Comparison of ENCODE assay signal across 9 cellular contexts in genomic region chr1:232978091-232978634, GRCh38. TPM values are rescaled to one million over a fixed set of nuclear protein-coding genes. Genes with fewer than 3 reads are reported as not detected.
DNase-seq lines count a peak whose midpoint lies in the region; ATAC-seq, FAIRE-seq and TF ChIP-seq lines count a peak whose summit lies in the region.
"Had no signal": no experiment of that assay in that cellular context is flagged by ENCODE, and none has a peak within 500 bp of the region (broad histone marks: within the 10 kb centered on the region; RNA-seq: fewer than 3 reads in every experiment).

No MANE protein-coding gene starts in this region.

- no peak for TF ChIP-seq POLR2A in GM12891 (IDR thresholded peaks at IDR 0.05; ENCODE audit: low read depth, low read length)
- no peak for TF ChIP-seq POLR2A in HepG2 (IDR thresholded peaks at IDR 0.05; ENCODE audit: insufficient read depth in 1 of 2, low read depth in 2 of 2, low read length in 2 of 2)

- H3K9me2 ChIP-seq in hepatocyte (replicated peaks; ENCODE audit: insufficient read depth), result no peaks in the 10 kb centered on the region

- H3K27ac ChIP-seq in A673 (ENCODE audit: low read depth, low read length, poor library complexity, severe bottlenecking) (no peak overlapping the region), fibroblast of lung (ENCODE audit: insufficient read depth, low read length) (no peak overlapping the region), HepG2 (ENCODE audit: extremely low read length, insufficient read depth, low read length) (no peak overlapping the region), hepatocyte (no peak overlapping the region)
- H3K27ac ChIP-seq: thoracic aorta had no signal

- peak; percentile 15 for DNase-seq in A673 (ENCODE audit: low spot score)
- no peak for DNase-seq in GM12891 (ENCODE audit: insufficient read length, low spot score)
- DNase-seq in fibroblast of lung (ENCODE audit: low read depth in 2 of 2), result peak; percentile 19 to 71
- DNase-seq in cerebellar cortex (ENCODE audit: low spot score), result no peak
- no peak for DNase-seq in HepG2 (ENCODE audit: low spot score)
- no peak for DNase-seq in hepatocyte (ENCODE audit: low spot score)
- DNase-seq in Kasumi-1 (lab: John Stamatoyannopoulos, UW), result no peak

- ATAC-seq in SK-N-SH treated with all-trans-retinoic acid at 6 μM for 48 hours (peak; percentile 42), HepG2 (no peak)

- no peak for TF ChIP-seq RAD21 in HepG2 (CRISPR knock-in tag; IDR thresholded peaks at IDR 0.05)

- H3K36me3 ChIP-seq in A673 (ENCODE audit: insufficient read depth, low read length, poor library complexity, severe bottlenecking) (peaks cover 11% of the 10 kb centered on the region), fibroblast of lung (ENCODE audit: control insufficient read depth, insufficient read depth, low read length) (peaks cover 2% of the 10 kb centered on the region), HepG2 (replicated peaks in 1 of 2; ENCODE audit: control insufficient read depth in 1 of 2, insufficient read depth in 2 of 2, low read length in 2 of 2) (peaks cover 8 to 33% of the 10 kb centered on the region in 2 experiments; a peak in 4 of 5 replicates), hepatocyte (replicated peaks; ENCODE audit: insufficient read depth, low read depth) (no peaks in the 10 kb centered on the region)

- FAIRE-seq in GM12891 (lab: Jason Lieb, UNC) (no peak), HepG2 (lab: Jason Lieb, UNC) (no peak)

- H3K9ac ChIP-seq in fibroblast of lung (ENCODE audit: insufficient read depth, low read length) (no peak overlapping the region), HepG2 (ENCODE audit: insufficient read depth, low read depth, low read length) (no peak overlapping the region)

- CTCF ChIA-PET in A673 (lab: Charles Lee), result no interaction called here
- CTCF ChIA-PET in HepG2 (lab: Yijun Ruan, JAX; ENCODE audit: low intra/inter-chr PET ratio, low total read pairs), result no interaction called here

- no peak overlapping the region for H2AFZ ChIP-seq in fibroblast of lung (ENCODE audit: low read length)
- H2AFZ ChIP-seq in HepG2 (ENCODE audit: low read length), result no peak overlapping the region
- H2AFZ ChIP-seq in hepatocyte, result no peak overlapping the region

- H3K79me2 ChIP-seq in fibroblast of lung (ENCODE audit: control insufficient read depth, insufficient read depth, low read length), result no peaks in the 10 kb centered on the region
- no peaks in the 10 kb centered on the region for H3K79me2 ChIP-seq in HepG2 (ENCODE audit: insufficient read depth, low read length)
- no peaks in the 10 kb centered on the region for H3K79me2 ChIP-seq in hepatocyte

- TF ChIP-seq CTCF in A673 (conservative IDR thresholded peaks at IDR 0.05; ENCODE audit: low read depth, low read length) (no peak), fibroblast of lung (conservative IDR thresholded peaks at IDR 0.05 in 1 of 2, IDR thresholded peaks at IDR 0.05 in 1 of 2; ENCODE audit: low read depth in 1 of 2, low read length in 2 of 2) (no peak), HepG2 (CRISPR knock-in tag; IDR thresholded peaks at IDR 0.05) (no peak), hepatocyte (IDR thresholded peaks at IDR 0.05; ENCODE audit: poor library complexity) (no peak)

- POLR2A ChIA-PET in A673 (lab: Charles Lee; ENCODE audit: low non-redundant PET), result no interaction called here
- POLR2A ChIA-PET in HepG2 (lab: Yijun Ruan, JAX), result no interaction called here

- H3K27me3 ChIP-seq in A673 (replicated peaks; ENCODE audit: insufficient read depth, low read depth, low read length, poor library complexity) (no peaks in the 10 kb centered on the region), fibroblast of lung (ENCODE audit: control insufficient read depth, insufficient read depth, low read length) (no peaks in the 10 kb centered on the region), HepG2 (ENCODE audit: control insufficient read depth in 1 of 2, insufficient read depth in 2 of 2, low read length in 2 of 2) (no peaks in the 10 kb centered on the region), hepatocyte (no peaks in the 10 kb centered on the region)

- WGBS in HepG2 (ENCODE audit: low lambda C conversion rate), result 91% methylated on average over 7 of the region's 8 CpGs
- WGBS in hepatocyte (ENCODE audit: low lambda C conversion rate, missing lambda C conversion rate), result 46% methylated on average over 8 of the region's 8 CpGs

- in situ Hi-C loops in HepG2 (cut with HindIII; ENCODE audit: extremely low pct_ligation_motif_present, low pct_unique_long_range_greater_than_20kb), result no loop called here

- intact Hi-C loops in A673 (cut with micrococcal nuclease; ENCODE audit: unreplicated experiment), result no loop called here
- intact Hi-C loops in HepG2 (cut with micrococcal nuclease; ENCODE audit: unreplicated experiment), result no loop called here

- H4K20me1 ChIP-seq in fibroblast of lung (ENCODE audit: control insufficient read depth, extremely low read depth, insufficient read depth, low read length), result no peaks in the 10 kb centered on the region
- no peaks in the 10 kb centered on the region for H4K20me1 ChIP-seq in HepG2 (ENCODE audit: insufficient read depth, low read length)
- H4K20me1 ChIP-seq in hepatocyte (ENCODE audit: insufficient read depth, poor library complexity, severe bottlenecking), result no peaks in the 10 kb centered on the region

- BruUV-seq in A673 (replicated peaks; lab: Mats Ljungman, UMichigan) (TSS peak; percentile 33), HepG2 (replicated peaks; lab: Mats Ljungman, UMichigan) (no TSS peak)

- no peak overlapping the region for H3K4me2 ChIP-seq in fibroblast of lung (ENCODE audit: extremely low read depth, insufficient read depth, low read length)
- H3K4me2 ChIP-seq in HepG2 (ENCODE audit: low read depth, low read length), result no peak overlapping the region
- H3K4me2 ChIP-seq in hepatocyte, result no peak overlapping the region

- H3K4me1 ChIP-seq in A673 (ENCODE audit: insufficient read depth, low read length, poor library complexity, severe bottlenecking), result peaks cover 7% of the 10 kb centered on the region
- no peaks in the 10 kb centered on the region for H3K4me1 ChIP-seq in fibroblast of lung (ENCODE audit: control insufficient read depth, extremely low read depth, insufficient read depth, low read length)
- no peaks in the 10 kb centered on the region for H3K4me1 ChIP-seq in HepG2 (ENCODE audit: insufficient read depth, low read length)
- peaks cover 15% of the 10 kb centered on the region for H3K4me1 ChIP-seq in hepatocyte (ENCODE audit: insufficient read depth)

- H3K9me3 ChIP-seq in A673 (ENCODE audit: low read depth, low read length, poor library complexity, severe bottlenecking), result peaks cover 12% of the 10 kb centered on the region
- no peaks in the 10 kb centered on the region for H3K9me3 ChIP-seq in fibroblast of lung (ENCODE audit: control insufficient read depth, insufficient read depth, low read depth, low read length)
- H3K9me3 ChIP-seq in HepG2 (ENCODE audit: low read length), result 0 out of 2 replicates have a peak, but pooled peaks cover 8% of the 10 kb centered on the region
- peaks cover 12% of the 10 kb centered on the region for H3K9me3 ChIP-seq in hepatocyte (ENCODE audit: low read depth)
- H3K9me3 ChIP-seq: thoracic aorta had no signal

- H3K4me3 ChIP-seq in A673 (ENCODE audit: low read depth, low read length, poor library complexity, severe bottlenecking) (no peak overlapping the region), fibroblast of lung (replicated peaks in 1 of 4; ENCODE audit: control extremely low read depth in 1 of 4, insufficient read depth in 1 of 4, low read depth in 3 of 4, low read length in 4 of 4) (no peak overlapping the region), HepG2 (replicated peaks in 1 of 3; ENCODE audit: insufficient read depth in 1 of 3, low read depth in 2 of 3, low read length in 3 of 3) (no peak overlapping the region), hepatocyte (no peak overlapping the region)
- H3K4me3 ChIP-seq: thoracic aorta had no signal

- TF ChIP-seq EP300 in HepG2 (IDR thresholded peaks at IDR 0.05; ENCODE audit: low read depth in 2 of 2, low read length in 2 of 2) (no peak), HepG2 (CRISPR knock-in tag; IDR thresholded peaks at IDR 0.05; ENCODE audit: borderline replicate concordance) (no peak)

TF ChIP-seq in GM12891, 5 proteins besides CTCF, POLR2A, EP300 and RAD21 (continues in another document):
- peak; percentile 31; the same call in 1 of the 2 replicates for TF ChIP-seq SPI1 (IDR thresholded peaks at IDR 0.05; ENCODE audit: low read depth, low read length)

TF ChIP-seq in SK-N-SH treated with all-trans-retinoic acid at 6 μM for 48 hours, 23 proteins besides CTCF, POLR2A, EP300 and RAD21 (continues in another document):
- TF ChIP-seq ZNF8 (CRISPR knock-in tag; IDR thresholded peaks at IDR 0.05), result 0 out of 2 replicates have a peak, but pooled peaks have one; percentile 5

RNA-seq across cellular contexts. Expression of gene NTPCR, which starts 27.8 kb away (rescaled TPM):
- 50.0 and 61.6 TPM in 2 replicates for total RNA-seq in A673 (2021)
- 39.1 TPM for polyA plus RNA-seq in GM12891 (2012; ENCODE audit: low read depth, missing spikeins)
- 20.8 and 23.0 TPM in 2 replicates for total RNA-seq in fibroblast of lung
- polyA plus RNA-seq in fibroblast of lung, result 27.9 and 37.2 TPM in 2 replicates
- 38.4 and 50.1 TPM in 2 replicates for polyA plus RNA-seq in fibroblast of lung (2012)
- 4.9 and 6.7 TPM in 2 replicates for polyA minus RNA-seq in fibroblast of lung (ENCODE audit: low replicate concordance)
- 47.0 and 65.1 TPM in 2 replicates for total RNA-seq in HepG2 (2016; rRNA removed; fragmentation: Illumina TruSeq; extraction: Trizol)
- 23.2 and 28.5 TPM in 2 replicates for total RNA-seq in HepG2 (2016; cell fraction: cytosol; rRNA removed; fragmentation: Illumina TruSeq; extraction: Trizol; ENCODE audit: low read depth)
- total RNA-seq in HepG2 (2016; cell fraction: insoluble cytoplasmic fraction; rRNA removed; fragmentation: Illumina TruSeq; extraction: Trizol), result 49.0 and 57.6 TPM in 2 replicates
- total RNA-seq in HepG2 (2016; cell fraction: membrane; rRNA removed; fragmentation: Illumina TruSeq; extraction: Trizol), result 37.3 and 42.9 TPM in 2 replicates
- 25.2 and 26.0 TPM in 2 replicates for total RNA-seq in HepG2 (2016; cell fraction: nucleus; rRNA removed; fragmentation: Illumina TruSeq; extraction: Trizol)
- 9.9 and 11.7 TPM in 2 replicates for polyA plus RNA-seq in HepG2 (2011; rRNA removed)
- 9.2 and 11.3 TPM in 2 replicates for polyA plus RNA-seq in HepG2 (2011; cell fraction: cytosol; rRNA removed)
- 8.6 and 8.8 TPM in 2 replicates for polyA plus RNA-seq in HepG2 (2011; cell fraction: nucleus; rRNA removed)
- polyA plus RNA-seq in HepG2 (2012), result 22.3 and 25.9 TPM in 2 replicates
- polyA plus RNA-seq in HepG2 (2016; cell fraction: cytosol; fragmentation: Illumina TruSeq; extraction: Trizol; ENCODE audit: low read depth), result 30.0 and 36.6 TPM in 2 replicates
- 63.5 and 65.7 TPM in 2 replicates for polyA plus RNA-seq in HepG2 (2016; cell fraction: insoluble cytoplasmic fraction; fragmentation: Illumina TruSeq; extraction: Trizol; ENCODE audit: low read depth)
- 41.2 and 46.3 TPM in 2 replicates for polyA plus RNA-seq in HepG2 (2016; cell fraction: membrane; fragmentation: Illumina TruSeq; extraction: Trizol; ENCODE audit: low read depth)
- 32.2 and 43.6 TPM in 2 replicates for polyA plus RNA-seq in HepG2 (2016; cell fraction: nucleus; fragmentation: Illumina TruSeq; extraction: Trizol; ENCODE audit: insufficient read depth, low read depth)
- polyA minus RNA-seq in HepG2 (2011; rRNA and poly(A)+ RNA removed; ENCODE audit: low replicate concordance), result 7.5 and 8.1 TPM in 2 replicates
- polyA minus RNA-seq in HepG2 (2011; cell fraction: cytosol; rRNA and poly(A)+ RNA removed), result 5.5 and 5.7 TPM in 2 replicates
- polyA minus RNA-seq in HepG2 (2011; cell fraction: nucleus; rRNA and poly(A)+ RNA removed), result 22.7 and 28.3 TPM in 2 replicates
- total RNA-seq in hepatocyte, result 32.1 and 43.2 TPM in 2 replicates
- 52.9 and 53.8 TPM in 2 replicates for polyA plus RNA-seq in hepatocyte

Comparison
In these comparisons a context has a peak if more than half of its experiments do, and no peak if none do; other contexts are left out.
1. DNase-seq: peak in A673 (single experiment) and fibroblast of lung (2 of 2); none in GM12891 (single experiment), cerebellar cortex (single experiment), HepG2 (single experiment), hepatocyte (single experiment) and Kasumi-1 (0 of 2).